In genomic region chr11:128520886-128521696, GRCh38 we compare ENCODE assay signal across 9 cellular contexts.
DNase-seq lines count a peak whose midpoint lies in the region; ATAC-seq, FAIRE-seq and TF ChIP-seq lines count a peak whose summit lies in the region.
"Had no signal": no experiment of that assay in that cellular context is flagged by ENCODE, and none has a peak within 500 bp of the region (broad histone marks: within the 10 kb centered on the region; RNA-seq: fewer than 3 reads in every experiment).

No MANE protein-coding gene starts in this region.

- peaks cover 64% of the 10 kb centered on the region for H3K4me1 ChIP-seq in SJSA1 (replicated peaks)
- H3K4me1 ChIP-seq in fibroblast of lung (ENCODE audit: control insufficient read depth, extremely low read depth, insufficient read depth, low read length): peaks cover 30% of the 10 kb centered on the region

- intact Hi-C loops in sciatic nerve (cut with DNase I): no loop called here

- ATAC-seq in sciatic nerve: peak; percentile 25

- H3K27me3 ChIP-seq in SJSA1 (replicated peaks): no peaks in the 10 kb centered on the region
- no peaks in the 10 kb centered on the region for H3K27me3 ChIP-seq in fibroblast of lung (ENCODE audit: control insufficient read depth, insufficient read depth, low read length)

- no peak for TF ChIP-seq CTCF in fibroblast of lung (conservative IDR thresholded peaks at IDR 0.05 in 1 of 2, IDR thresholded peaks at IDR 0.05 in 1 of 2; ENCODE audit: low read depth in 1 of 2, low read length in 2 of 2)

- H3K9me3 ChIP-seq in SJSA1 (replicated peaks) (no peaks in the 10 kb centered on the region), fibroblast of lung (ENCODE audit: control insufficient read depth, insufficient read depth, low read depth, low read length) (no peaks in the 10 kb centered on the region)

- peak overlapping the region; percentile 96 for H3K27ac ChIP-seq in SJSA1
- peak overlapping the region; percentile 99 for H3K27ac ChIP-seq in fibroblast of lung (ENCODE audit: insufficient read depth, low read length)

- peak overlapping the region; percentile 76 for H3K4me3 ChIP-seq in SJSA1
- H3K4me3 ChIP-seq in fibroblast of lung (replicated peaks in 1 of 4; ENCODE audit: control extremely low read depth in 1 of 4, insufficient read depth in 1 of 4, low read depth in 3 of 4, low read length in 4 of 4): peak overlapping the region; percentile 94 to 96 (median 94)

- no peak overlapping the region for H2AFZ ChIP-seq in fibroblast of lung (ENCODE audit: low read length)

- H4K20me1 ChIP-seq in fibroblast of lung (ENCODE audit: control insufficient read depth, extremely low read depth, insufficient read depth, low read length): peaks cover 5% of the 10 kb centered on the region

- DNase-seq in GM12892 (ENCODE audit: insufficient read length) (no peak), SJSA1 (ENCODE audit: low read depth in 1 of 2, low spot score in 2 of 2) (no peak), fibroblast of lung (ENCODE audit: low read depth in 2 of 2) (no peak), sciatic nerve (ENCODE audit: low spot score) (no peak), iPS-NIHi11 (ENCODE audit: low spot score) (no peak), epidermal melanocyte (ENCODE audit: insufficient read length, low spot score) (no peak), DMS79 treated with DMSO at 0.1 percent for 48 hours (lab: John Stamatoyannopoulos, UW) (no peak), urothelium cell line (ENCODE audit: low spot score) (no peak)

- H3K79me2 ChIP-seq in fibroblast of lung (ENCODE audit: control insufficient read depth, insufficient read depth, low read length): peaks cover 60% of the 10 kb centered on the region

- peaks cover 12% of the 10 kb centered on the region for H3K36me3 ChIP-seq in SJSA1
- no peaks in the 10 kb centered on the region for H3K36me3 ChIP-seq in fibroblast of lung (ENCODE audit: control insufficient read depth, insufficient read depth, low read length)

- peak overlapping the region; percentile 82 for H3K4me2 ChIP-seq in fibroblast of lung (ENCODE audit: extremely low read depth, insufficient read depth, low read length)

- no peak; the same call in 1 of the 2 replicates for TF ChIP-seq POLR2A in GM12892 (IDR thresholded peaks at IDR 0.05; ENCODE audit: low read depth, low read length)

- peak; percentile 61 for FAIRE-seq in GM12892 (lab: Jason Lieb, UNC)
- no peak for FAIRE-seq in urothelium cell line (lab: Jason Lieb, UNC)
- FAIRE-seq: TTC549 had no signal

- peak overlapping the region; percentile 98 for H3K9ac ChIP-seq in fibroblast of lung (ENCODE audit: insufficient read depth, low read length)
